Comparison of ENCODE assay signal across 1 cellular context in genomic region chr2:155930312-155930711, GRCh38.
TF ChIP-seq lines count a peak whose summit lies in the region.

No MANE protein-coding gene starts in this region.

TF ChIP-seq in WTC11, 78 proteins besides CTCF, POLR2A, EP300 and RAD21 (continued from another document):
- TF ChIP-seq E2F5 (CRISPR knock-in tag; IDR thresholded peaks at IDR 0.05), result no peak
- TF ChIP-seq ERG (CRISPR knock-in tag; IDR thresholded peaks at IDR 0.05), result no peak
- no peak for TF ChIP-seq NFE2L1 (CRISPR knock-in tag; IDR thresholded peaks at IDR 0.05)
